Comparison of ENCODE assay signal across 8 cellular contexts in genomic region chr11:120511116-120511803, GRCh38. TPM values are rescaled to one million over a fixed set of nuclear protein-coding genes. Genes with fewer than 3 reads are reported as not detected.
DNase-seq lines count a peak whose midpoint lies in the region; ATAC-seq and TF ChIP-seq lines count a peak whose summit lies in the region.

A gene with protein sequence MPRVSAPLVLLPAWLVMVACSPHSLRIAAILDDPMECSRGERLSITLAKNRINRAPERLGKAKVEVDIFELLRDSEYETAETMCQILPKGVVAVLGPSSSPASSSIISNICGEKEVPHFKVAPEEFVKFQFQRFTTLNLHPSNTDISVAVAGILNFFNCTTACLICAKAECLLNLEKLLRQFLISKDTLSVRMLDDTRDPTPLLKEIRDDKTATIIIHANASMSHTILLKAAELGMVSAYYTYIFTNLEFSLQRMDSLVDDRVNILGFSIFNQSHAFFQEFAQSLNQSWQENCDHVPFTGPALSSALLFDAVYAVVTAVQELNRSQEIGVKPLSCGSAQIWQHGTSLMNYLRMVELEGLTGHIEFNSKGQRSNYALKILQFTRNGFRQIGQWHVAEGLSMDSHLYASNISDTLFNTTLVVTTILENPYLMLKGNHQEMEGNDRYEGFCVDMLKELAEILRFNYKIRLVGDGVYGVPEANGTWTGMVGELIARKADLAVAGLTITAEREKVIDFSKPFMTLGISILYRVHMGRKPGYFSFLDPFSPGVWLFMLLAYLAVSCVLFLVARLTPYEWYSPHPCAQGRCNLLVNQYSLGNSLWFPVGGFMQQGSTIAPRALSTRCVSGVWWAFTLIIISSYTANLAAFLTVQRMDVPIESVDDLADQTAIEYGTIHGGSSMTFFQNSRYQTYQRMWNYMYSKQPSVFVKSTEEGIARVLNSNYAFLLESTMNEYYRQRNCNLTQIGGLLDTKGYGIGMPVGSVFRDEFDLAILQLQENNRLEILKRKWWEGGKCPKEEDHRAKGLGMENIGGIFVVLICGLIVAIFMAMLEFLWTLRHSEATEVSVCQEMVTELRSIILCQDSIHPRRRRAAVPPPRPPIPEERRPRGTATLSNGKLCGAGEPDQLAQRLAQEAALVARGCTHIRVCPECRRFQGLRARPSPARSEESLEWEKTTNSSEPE (plus strand): TSS chr11:120511748. CDS start chr11:120660319, 148,571 bp downstream.

- no peaks in the 10 kb centered on the region for H3K4me1 ChIP-seq in DOHH2 (ENCODE audit: control insufficient read depth, low read length)
- H3K4me1 ChIP-seq in GM23338 (ENCODE audit: insufficient read depth): peaks cover under 1% of the 10 kb centered on the region; the same call in 1 of the 2 replicates
- no peaks in the 10 kb centered on the region for H3K4me1 ChIP-seq in SJSA1 (replicated peaks)
- no peaks in the 10 kb centered on the region for H3K4me1 ChIP-seq in thoracic aorta (ENCODE audit: control insufficient read depth in 1 of 2, low read depth in 2 of 2)

- H4K20me1 ChIP-seq in DOHH2 (ENCODE audit: control insufficient read depth, insufficient read depth, low read depth, low read length) (0 out of 2 replicates have a peak, but pooled peaks cover 2% of the 10 kb centered on the region), GM23338 (replicated peaks; ENCODE audit: insufficient read depth) (no peaks in the 10 kb centered on the region)

- H3F3A ChIP-seq in DOHH2 (ENCODE audit: control insufficient read depth, insufficient read depth) (no peaks in the 10 kb centered on the region), GM23338 (replicated peaks; ENCODE audit: low read depth) (0 out of 2 replicates have a peak, but pooled peaks cover 3% of the 10 kb centered on the region)

- DNase-seq in GM23338 (ENCODE audit: low spot score) (peak; percentile 93), LNCaP clone FGC (ENCODE audit: low read depth) (no peak), SJSA1 (ENCODE audit: low read depth in 1 of 2, low spot score in 2 of 2) (peak; percentile 38 to 59), globus pallidus (ENCODE audit: low spot score) (peak; percentile 82), osteocyte (ENCODE audit: extremely low spot score, unreplicated experiment) (peak; percentile 94), thoracic aorta (ENCODE audit: low spot score) (peak; percentile 18)
- DNase-seq in activated gamma-delta T cell treated with anti-CD3 and anti-CD28 coated beads, Interleukin-2, amount 50 U/mL, for 16 hours (ENCODE audit: low read depth): peak; percentile 49

- no peaks in the 10 kb centered on the region for H3K9me3 ChIP-seq in DOHH2 (ENCODE audit: control insufficient read depth, insufficient read depth, low read length)
- H3K9me3 ChIP-seq in SJSA1 (replicated peaks): no peaks in the 10 kb centered on the region
- H3K9me3 ChIP-seq in thoracic aorta: no peaks in the 10 kb centered on the region

- H3K4me3 ChIP-seq in DOHH2 (ENCODE audit: low read length): no peak within 1 kb of the TSS
- peak within 1 kb of the TSS; percentile 62 for H3K4me3 ChIP-seq in GM23338
- peak within 1 kb of the TSS; percentile 23; the same call in 1 of the 2 replicates for H3K4me3 ChIP-seq in LNCaP clone FGC (ENCODE audit: low read depth, low read length)
- H3K4me3 ChIP-seq in SJSA1: peak within 1 kb of the TSS; percentile 37
- H3K4me3 ChIP-seq in thoracic aorta: peak within 1 kb of the TSS; percentile 64

- peak within 1 kb of the TSS; percentile 17; the same call in 1 of the 2 replicates for H3K4me2 ChIP-seq in DOHH2 (ENCODE audit: low read length)
- H3K4me2 ChIP-seq in GM23338: peak within 1 kb of the TSS; percentile 84

- H3K27ac Mint-ChIP-seq in GM23338 (no peak within 1 kb of the TSS), osteocyte (ENCODE audit: unreplicated experiment) (no peak within 1 kb of the TSS)

- H3K36me3 ChIP-seq in DOHH2 (ENCODE audit: control insufficient read depth, low read length) (no peaks in the 10 kb centered on the region), GM23338 (ENCODE audit: insufficient read depth) (no peaks in the 10 kb centered on the region), SJSA1 (no peaks in the 10 kb centered on the region), thoracic aorta (no peaks in the 10 kb centered on the region)

- H3K4me3 Mint-ChIP-seq in GM23338 (peak within 1 kb of the TSS; percentile 62), osteocyte (ENCODE audit: unreplicated experiment) (no peak within 1 kb of the TSS)

- H3K36me3 Mint-ChIP-seq in GM23338 (ENCODE audit: low read depth) (no peaks in the 10 kb centered on the region; the same call in 2 of the 3 replicates), osteocyte (ENCODE audit: unreplicated experiment) (no peaks in the 10 kb centered on the region)

- H3K9me3 Mint-ChIP-seq in GM23338: no peaks in the 10 kb centered on the region
- no peaks in the 10 kb centered on the region for H3K9me3 Mint-ChIP-seq in osteocyte (ENCODE audit: unreplicated experiment)

- TF ChIP-seq CTCF in DOHH2 (IDR thresholded peaks at IDR 0.05; ENCODE audit: low read depth, low read length, poor library complexity, severe bottlenecking): peak; percentile 81
- TF ChIP-seq CTCF in GM23338 (conservative IDR thresholded peaks at IDR 0.05; ENCODE audit: low read depth in 2 of 2): peak; percentile 88 to 98
- peak; percentile 97 for TF ChIP-seq CTCF in LNCaP clone FGC (IDR thresholded peaks at IDR 0.05; ENCODE audit: control insufficient read depth, extremely low read depth, insufficient read depth)
- peak; percentile 90 for TF ChIP-seq CTCF in osteocyte (IDR thresholded peaks at IDR 0.05)
- TF ChIP-seq CTCF in thoracic aorta (IDR thresholded peaks at IDR 0.05): peak; percentile 90

- H3K9me2 ChIP-seq in DOHH2 (replicated peaks; ENCODE audit: control insufficient read depth, low read length) (no peaks in the 10 kb centered on the region), GM23338 (ENCODE audit: insufficient read depth) (no peaks in the 10 kb centered on the region)

- peak within 1 kb of the TSS; percentile 59 for H2AFZ ChIP-seq in GM23338

- H3K27me3 Mint-ChIP-seq in GM23338 (ENCODE audit: insufficient read depth, low read depth, poor library complexity): peaks cover 24% of the 10 kb centered on the region
- peaks cover 40% of the 10 kb centered on the region for H3K27me3 Mint-ChIP-seq in osteocyte (ENCODE audit: unreplicated experiment)

- no peak within 1 kb of the TSS for H3K27ac ChIP-seq in DOHH2 (ENCODE audit: low read depth, low read length)
- H3K27ac ChIP-seq in GM23338 (ENCODE audit: low read depth): no peak within 1 kb of the TSS
- no peak within 1 kb of the TSS for H3K27ac ChIP-seq in SJSA1
- no peak within 1 kb of the TSS for H3K27ac ChIP-seq in thoracic aorta

- H3K79me2 ChIP-seq in DOHH2 (ENCODE audit: control insufficient read depth, low read length) (no peaks in the 10 kb centered on the region), GM23338 (replicated peaks; ENCODE audit: insufficient read depth) (no peaks in the 10 kb centered on the region)

- H3K27me3 ChIP-seq in DOHH2 (ENCODE audit: control insufficient read depth, low read length) (0 out of 2 replicates have a peak, but pooled peaks cover 2% of the 10 kb centered on the region), GM23338 (ENCODE audit: insufficient read depth) (peaks cover 9% of the 10 kb centered on the region; the same call in 1 of the 2 replicates), SJSA1 (replicated peaks) (no peaks in the 10 kb centered on the region), thoracic aorta (replicated peaks; ENCODE audit: insufficient read depth) (no peaks in the 10 kb centered on the region)

- peak; percentile 88 for ATAC-seq in GM23338
- ATAC-seq in thoracic aorta (ENCODE audit: insufficient number of reproducible peaks, low FRiP score, low read depth): peak; percentile 58

- H3K4me1 Mint-ChIP-seq in GM23338 (peaks cover 15% of the 10 kb centered on the region), osteocyte (ENCODE audit: unreplicated experiment) (peaks cover 1% of the 10 kb centered on the region)

TF ChIP-seq in GM23338, 12 proteins besides CTCF, POLR2A, EP300 and RAD21 (continues in another document):
- TF ChIP-seq EZH2 (IDR thresholded peaks at IDR 0.05; ENCODE audit: low read depth, unreplicated experiment): no peak
- no peak for TF ChIP-seq JUNB (IDR thresholded peaks at IDR 0.05; ENCODE audit: unreplicated experiment)
- TF ChIP-seq CREB1 (CRISPR knock-in tag; IDR thresholded peaks at IDR 0.05; ENCODE audit: low read depth): no peak
- TF ChIP-seq EZH2phosphoT487 (IDR thresholded peaks at IDR 0.05; ENCODE audit: unreplicated experiment): no peak
- TF ChIP-seq STAT1 (IDR thresholded peaks at IDR 0.05; ENCODE audit: unreplicated experiment): no peak
- TF ChIP-seq, protein P1, sequence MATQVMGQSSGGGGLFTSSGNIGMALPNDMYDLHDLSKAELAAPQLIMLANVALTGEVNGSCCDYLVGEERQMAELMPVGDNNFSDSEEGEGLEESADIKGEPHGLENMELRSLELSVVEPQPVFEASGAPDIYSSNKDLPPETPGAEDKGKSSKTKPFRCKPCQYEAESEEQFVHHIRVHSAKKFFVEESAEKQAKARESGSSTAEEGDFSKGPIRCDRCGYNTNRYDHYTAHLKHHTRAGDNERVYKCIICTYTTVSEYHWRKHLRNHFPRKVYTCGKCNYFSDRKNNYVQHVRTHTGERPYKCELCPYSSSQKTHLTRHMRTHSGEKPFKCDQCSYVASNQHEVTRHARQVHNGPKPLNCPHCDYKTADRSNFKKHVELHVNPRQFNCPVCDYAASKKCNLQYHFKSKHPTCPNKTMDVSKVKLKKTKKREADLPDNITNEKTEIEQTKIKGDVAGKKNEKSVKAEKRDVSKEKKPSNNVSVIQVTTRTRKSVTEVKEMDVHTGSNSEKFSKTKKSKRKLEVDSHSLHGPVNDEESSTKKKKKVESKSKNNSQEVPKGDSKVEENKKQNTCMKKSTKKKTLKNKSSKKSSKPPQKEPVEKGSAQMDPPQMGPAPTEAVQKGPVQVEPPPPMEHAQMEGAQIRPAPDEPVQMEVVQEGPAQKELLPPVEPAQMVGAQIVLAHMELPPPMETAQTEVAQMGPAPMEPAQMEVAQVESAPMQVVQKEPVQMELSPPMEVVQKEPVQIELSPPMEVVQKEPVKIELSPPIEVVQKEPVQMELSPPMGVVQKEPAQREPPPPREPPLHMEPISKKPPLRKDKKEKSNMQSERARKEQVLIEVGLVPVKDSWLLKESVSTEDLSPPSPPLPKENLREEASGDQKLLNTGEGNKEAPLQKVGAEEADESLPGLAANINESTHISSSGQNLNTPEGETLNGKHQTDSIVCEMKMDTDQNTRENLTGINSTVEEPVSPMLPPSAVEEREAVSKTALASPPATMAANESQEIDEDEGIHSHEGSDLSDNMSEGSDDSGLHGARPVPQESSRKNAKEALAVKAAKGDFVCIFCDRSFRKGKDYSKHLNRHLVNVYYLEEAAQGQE (IDR thresholded peaks at IDR 0.05; ENCODE audit: unreplicated experiment): no peak
- TF ChIP-seq POLR2AphosphoS5 (IDR thresholded peaks at IDR 0.05; ENCODE audit: low read depth): no peak
- TF ChIP-seq NANOG (IDR thresholded peaks at IDR 0.05; ENCODE audit: borderline replicate concordance): no peak
- no peak for TF ChIP-seq ZNF331 (CRISPR knock-in tag; IDR thresholded peaks at IDR 0.05; ENCODE audit: low read depth)
- TF ChIP-seq ZNF114 (CRISPR knock-in tag; IDR thresholded peaks at IDR 0.05): no peak

RNA-seq across cellular contexts. Expression of the gene that starts here (rescaled TPM):
- 1.4 and 2.2 TPM in 2 replicates for total RNA-seq in GM23338 (2014; rRNA removed; shearing (Covaris generic))
- polyA plus RNA-seq in GM23338 (2016; fragmentation: Nextera tagmentation; extraction: Ambion mirVana): 0.63 and 1.1 TPM in 2 replicates
- not detected in 2 replicates for total RNA-seq in SJSA1 (2014; rRNA removed; shearing (Covaris generic))
- 0.11 TPM in 1 of 2 replicates, not detected in the other for total RNA-seq in osteocyte
- not detected for total RNA-seq in thoracic aorta

Comparison
In these comparisons a context has a peak if more than half of its experiments do, and no peak if none do; other contexts are left out.
1. Peak in DNase-seq and H3K4me3 ChIP-seq in SJSA1; RNA of the gene not detected or under 1 TPM.
2. Peak in DNase-seq in osteocyte; RNA of the gene not detected or under 1 TPM.
3. Peak in DNase-seq, ATAC-seq and H3K4me3 ChIP-seq in thoracic aorta; RNA of the gene not detected or under 1 TPM.